ENCODE assay signal across 9 cellular contexts in the genomic region with DNA sequence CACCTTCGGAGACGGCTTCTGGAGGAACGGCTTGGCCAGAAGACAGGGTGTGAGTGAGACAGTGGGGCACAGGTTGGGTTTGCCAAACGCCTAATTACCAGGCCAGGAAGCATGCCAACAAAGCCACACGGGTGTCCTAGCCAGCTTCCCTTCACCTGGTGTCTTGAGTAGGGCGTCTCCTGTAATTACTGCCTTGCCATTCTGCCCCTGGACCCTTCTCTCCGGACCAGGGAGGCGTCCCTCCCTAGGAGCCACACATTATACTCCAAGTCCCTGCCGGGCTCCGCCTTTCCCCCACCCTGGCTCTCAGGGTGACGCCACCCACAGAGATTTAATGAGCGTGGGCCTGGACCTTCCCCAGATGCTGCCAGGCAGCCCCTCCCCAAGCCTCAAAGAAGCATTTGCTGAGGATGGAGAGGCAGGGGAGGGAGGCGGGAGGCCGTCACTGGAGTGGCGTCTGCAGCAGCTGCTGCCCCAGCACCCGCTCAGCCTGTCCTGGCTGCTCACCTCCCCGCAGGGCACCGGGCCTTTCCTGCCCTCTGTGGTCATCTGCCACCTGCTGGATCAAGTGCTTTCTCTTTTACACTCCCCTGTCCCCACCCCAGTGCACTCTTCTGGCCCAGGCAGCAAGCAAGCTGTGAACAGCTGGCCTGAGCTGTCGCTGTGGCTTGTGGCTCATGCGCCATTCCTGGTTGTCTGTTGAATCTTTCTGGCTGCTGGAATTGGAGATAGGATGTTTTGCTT. TPM values are rescaled to one million over a fixed set of nuclear protein-coding genes. Genes with fewer than 3 reads are reported as not detected.
DNase-seq lines count a peak whose midpoint lies in the region; ATAC-seq and TF ChIP-seq lines count a peak whose summit lies in the region.
"Had no signal": no experiment of that assay in that cellular context is flagged by ENCODE, and none has a peak within 500 bp of the region (broad histone marks: within the 10 kb centered on the region; RNA-seq: fewer than 3 reads in every experiment).

No MANE protein-coding gene starts in this region.

- H3K9me3 ChIP-seq in SJCRH30 (replicated peaks): no peaks in the 10 kb centered on the region
- H3K9me3 ChIP-seq in right cardiac atrium (ENCODE audit: control insufficient read depth, low read length): no peaks in the 10 kb centered on the region
- no peaks in the 10 kb centered on the region for H3K9me3 ChIP-seq in upper lobe of left lung
- H3K9me3 ChIP-seq in effector memory CD4-positive, alpha-beta T cell (ENCODE audit: control insufficient read depth, low read length): no peaks in the 10 kb centered on the region

- intact Hi-C loops in activated naive CD4-positive, alpha-beta T cell treated with anti-CD3 and anti-CD28 coated beads for 36 hours (cut with micrococcal nuclease): loop anchor here (5.0 kb wide), 1 partner anchor 521 kb away; a partner anchor contains a TSS
- intact Hi-C loops in right cardiac atrium (cut with DNase I): no loop called here

- TF ChIP-seq EP300 in upper lobe of left lung (IDR thresholded peaks at IDR 0.05): no peak

- H3K4me1 Mint-ChIP-seq in activated naive CD4-positive, alpha-beta T cell treated with anti-CD3 and anti-CD28 coated beads for 36 hours (ENCODE audit: low read depth): peaks cover 38% of the 10 kb centered on the region

- H3K4me3 Mint-ChIP-seq in activated naive CD4-positive, alpha-beta T cell treated with anti-CD3 and anti-CD28 coated beads for 36 hours: no peak overlapping the region

- H3K4me1 ChIP-seq in SJCRH30 (peaks cover 49% of the 10 kb centered on the region), right cardiac atrium (ENCODE audit: control insufficient read depth, insufficient read depth, low read length) (peaks cover 8% of the 10 kb centered on the region), upper lobe of left lung (peaks cover 11 to 23% (median 14%) of the 10 kb centered on the region in 4 donors)
- H3K4me1 ChIP-seq in effector memory CD4-positive, alpha-beta T cell (ENCODE audit: control insufficient read depth, insufficient read depth, low read length, poor library complexity, severe bottlenecking): peaks cover 33% of the 10 kb centered on the region

- H3K9me3 Mint-ChIP-seq in activated naive CD4-positive, alpha-beta T cell treated with anti-CD3 and anti-CD28 coated beads for 36 hours: no peaks in the 10 kb centered on the region

- CTCF ChIA-PET in activated naive CD4-positive, alpha-beta T cell treated with anti-CD3 and anti-CD28 coated beads for 36 hours (lab: Charles Lee): interaction anchor here (1.1 kb wide), 1 partner anchor 10 kb away, joined by 5 read pairs; no protein-coding TSS in a partner anchor

- H3K27me3 Mint-ChIP-seq in activated naive CD4-positive, alpha-beta T cell treated with anti-CD3 and anti-CD28 coated beads for 36 hours (ENCODE audit: low read depth): no peaks in the 10 kb centered on the region

- H3K27ac ChIP-seq in SJCRH30 (peak overlapping the region; percentile 98), right cardiac atrium (ENCODE audit: low read length) (no peak overlapping the region), upper lobe of left lung (peak overlapping the region in 2 of 4 donors; percentile 9 to 14)
- no peak overlapping the region for H3K27ac ChIP-seq in effector memory CD4-positive, alpha-beta T cell (ENCODE audit: insufficient read depth, low read length, poor library complexity, severe bottlenecking)

- TF ChIP-seq POLR2A in upper lobe of left lung (IDR thresholded peaks at IDR 0.05): no peak

- no peak overlapping the region for H3K27ac Mint-ChIP-seq in activated naive CD4-positive, alpha-beta T cell treated with anti-CD3 and anti-CD28 coated beads for 36 hours

- 75% methylated on average over 20 of the region's 20 CpGs for WGBS in right cardiac atrium
- 85 to 91% methylated on average over 12 to 20 of the region's 20 CpGs for WGBS in upper lobe of left lung, 2 donors

- H3K36me3 Mint-ChIP-seq in activated naive CD4-positive, alpha-beta T cell treated with anti-CD3 and anti-CD28 coated beads for 36 hours (ENCODE audit: low read depth): peaks cover 64% of the 10 kb centered on the region

- no peak overlapping the region for H3K4me3 ChIP-seq in SJCRH30
- H3K4me3 ChIP-seq in right cardiac atrium (ENCODE audit: low read length): no peak overlapping the region
- H3K4me3 ChIP-seq in upper lobe of left lung: no peak overlapping the region
- H3K4me3 ChIP-seq in effector memory CD4-positive, alpha-beta T cell (ENCODE audit: insufficient read depth, low read depth, low read length, poor library complexity, severe bottlenecking): no peak overlapping the region

- TF ChIP-seq CTCF in upper lobe of left lung (IDR thresholded peaks at IDR 0.05): peak in 4 of 6 experiments; percentile 5 to 21 (median 11)

- peaks cover 46% of the 10 kb centered on the region for H3K36me3 ChIP-seq in SJCRH30
- H3K36me3 ChIP-seq in upper lobe of left lung: peaks cover 56 to 100% (median 74%) of the 10 kb centered on the region in 4 donors
- H3K36me3 ChIP-seq in effector memory CD4-positive, alpha-beta T cell (ENCODE audit: control insufficient read depth, insufficient read depth, low read length): peaks cover 25% of the 10 kb centered on the region

- peak; percentile 39 for DNase-seq in activated naive CD4-positive, alpha-beta T cell treated with anti-CD3 and anti-CD28 coated beads for 36 hours
- DNase-seq in activated naive CD4-positive, alpha-beta T cell (lab: John Stamatoyannopoulos, UW): no peak
- DNase-seq in SJCRH30 (peak; percentile 100), right cardiac atrium (peak; percentile 24 to 71 (median 63)), upper lobe of left lung (peak in 1 of 2 donors; percentile 58), NOMO-1 (lab: John Stamatoyannopoulos, UW; ENCODE audit: unreplicated experiment in 2 of 2) (no peak)
- no peak for DNase-seq in effector memory CD4-positive, alpha-beta T cell
- DNase-seq: EL had no signal

- ATAC-seq in right cardiac atrium: peak; percentile 13 to 31
- peak; percentile 24 to 44 for ATAC-seq in upper lobe of left lung (ENCODE audit: low FRiP score in 2 of 2)
- no peak for ATAC-seq in HG03342 (IDR thresholded peaks at IDR 0.05; ENCODE audit: unreplicated experiment)

- H3K27me3 ChIP-seq in SJCRH30: no peaks in the 10 kb centered on the region
- H3K27me3 ChIP-seq in right cardiac atrium (ENCODE audit: control insufficient read depth, insufficient read depth): no peaks in the 10 kb centered on the region
- no peaks in the 10 kb centered on the region for H3K27me3 ChIP-seq in upper lobe of left lung
- no peaks in the 10 kb centered on the region for H3K27me3 ChIP-seq in effector memory CD4-positive, alpha-beta T cell (replicated peaks; ENCODE audit: control insufficient read depth, insufficient read depth, low read length, poor library complexity, severe bottlenecking)

RNA-seq across cellular contexts. Expression of a gene that starts 20.7 kb away (rescaled TPM):
- 100 to 1,000 TPM; 102 to 110 TPM for total RNA-seq in activated naive CD4-positive, alpha-beta T cell treated with anti-CD3 and anti-CD28 coated beads for 36 hours
- 30.0 and 30.7 TPM in 2 replicates for total RNA-seq in SJCRH30 (2014; rRNA removed; shearing (Covaris generic))
- total RNA-seq in right cardiac atrium: 100 to 1,000 TPM in 1 of 4 donors, 10 to 100 TPM in 3; 38.9 to 128 (median 56.6) TPM
- 46.4 TPM for polyA plus RNA-seq in right cardiac atrium
- total RNA-seq in upper lobe of left lung: 100 to 1,000 TPM in 3 of 6 donors, 10 to 100 TPM in 3; 71.0 to 137 (median 91.0) TPM

Comparison
In these comparisons a context has a peak if more than half of its experiments do, and no peak if none do; other contexts are left out.
1. DNase-seq: peak in activated naive CD4-positive, alpha-beta T cell treated with anti-CD3 and anti-CD28 coated beads for 36 hours (single experiment), SJCRH30 (2 of 2) and right cardiac atrium (3 of 3); none in activated naive CD4-positive, alpha-beta T cell (0 of 4), effector memory CD4-positive, alpha-beta T cell (0 of 3) and NOMO-1 (0 of 2).